Comparison of ENCODE assay signal across 14 cellular contexts in the genomic region with DNA sequence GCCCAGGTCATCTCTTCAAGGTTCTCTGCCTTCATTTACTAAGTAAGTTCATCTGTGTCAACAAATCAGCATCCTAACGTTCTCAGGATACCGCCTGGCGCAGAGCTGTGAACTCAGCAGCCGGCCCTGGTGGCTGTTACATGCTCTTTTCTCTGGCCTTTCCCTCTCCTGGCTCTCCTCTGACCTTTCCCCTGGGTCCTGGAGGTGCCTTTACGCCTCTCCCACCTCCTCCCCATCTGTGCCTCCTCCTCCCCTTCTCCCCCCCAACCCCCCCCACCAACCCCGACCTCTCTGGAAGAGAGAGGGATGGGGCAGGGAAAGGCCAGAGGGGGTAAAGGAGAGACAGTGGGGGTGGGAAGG. TPM values are rescaled to one million over a fixed set of nuclear protein-coding genes. Genes with fewer than 3 reads are reported as not detected.
DNase-seq lines count a peak whose midpoint lies in the region; ATAC-seq and TF ChIP-seq lines count a peak whose summit lies in the region.
"Had no signal": no experiment of that assay in that cellular context is flagged by ENCODE, and none has a peak within 500 bp of the region (broad histone marks: within the 10 kb centered on the region; RNA-seq: fewer than 3 reads in every experiment).

No MANE protein-coding gene starts in this region.

- peaks cover 91% of the 10 kb centered on the region for H3K4me1 Mint-ChIP-seq in activated CD4-positive, alpha-beta T cell treated with anti-CD3 and anti-CD28 coated beads, Interleukin-2, amount 10 ng/mL, durations not matched to agents 7 days and 5 days
- peaks cover 86% of the 10 kb centered on the region for H3K4me1 Mint-ChIP-seq in activated T-helper 1 cell treated with anti-CD3 and anti-CD28 coated beads, Interleukin-12 subunit alpha, Interleukin-12 subunit beta, Interleukin-2, Interleukin-4 antibody, amounts not matched to agents 30 ng/mL and 10 ng/mL and 1 ng/mL, durations not matched to agents 14 hours and 24 hours and 36 hours (ENCODE audit: low read depth)
- peaks cover 97% of the 10 kb centered on the region for H3K4me1 Mint-ChIP-seq in stimulated activated naive CD8-positive, alpha-beta T cell treated with anti-CD3 and anti-CD28 coated beads, Interleukin-15, amount 100 ng/mL, for 72 hours

- H3K36me3 Mint-ChIP-seq in activated CD4-positive, alpha-beta T cell treated with anti-CD3 and anti-CD28 coated beads, Interleukin-2, amount 10 ng/mL, durations not matched to agents 7 days and 5 days (ENCODE audit: low read depth) = peaks cover 77% of the 10 kb centered on the region
- H3K36me3 Mint-ChIP-seq in activated T-helper 1 cell treated with anti-CD3 and anti-CD28 coated beads, Interleukin-12 subunit alpha, Interleukin-12 subunit beta, Interleukin-2, Interleukin-4 antibody, amounts not matched to agents 30 ng/mL and 10 ng/mL and 1 ng/mL, durations not matched to agents 14 hours and 24 hours and 36 hours (ENCODE audit: low read depth) = peaks cover 34% of the 10 kb centered on the region

- no peaks in the 10 kb centered on the region for H3K36me3 ChIP-seq in left lung

- peak overlapping the region; percentile 67 for H3K4me3 Mint-ChIP-seq in activated CD4-positive, alpha-beta T cell treated with anti-CD3 and anti-CD28 coated beads, Interleukin-2, amount 10 ng/mL, durations not matched to agents 7 days and 5 days
- peak overlapping the region; percentile 74 for H3K4me3 Mint-ChIP-seq in activated T-helper 1 cell treated with anti-CD3 and anti-CD28 coated beads, Interleukin-12 subunit alpha, Interleukin-12 subunit beta, Interleukin-2, Interleukin-4 antibody, amounts not matched to agents 30 ng/mL and 10 ng/mL and 1 ng/mL, durations not matched to agents 14 hours and 24 hours and 36 hours
- H3K4me3 Mint-ChIP-seq in stimulated activated naive CD8-positive, alpha-beta T cell treated with anti-CD3 and anti-CD28 coated beads, Interleukin-15, amount 100 ng/mL, for 72 hours = peak overlapping the region; percentile 79 to 90

- CTCF ChIA-PET in activated CD4-positive, alpha-beta T cell treated with anti-CD3 and anti-CD28 coated beads, Interleukin-2, amount 10 ng/mL, durations not matched to agents 7 days and 5 days (lab: Charles Lee) = interaction anchor here (0.9 to 1.8 kb wide), 7 partner anchors 8 to 93 kb away, joined by 3 to 8 read pairs (median 4); no protein-coding TSS in a partner anchor

- no peak overlapping the region for H3K4me3 ChIP-seq in left lung
- H3K4me3 ChIP-seq: body of pancreas, MG63 had no signal

- H3K27ac Mint-ChIP-seq in activated CD4-positive, alpha-beta T cell treated with anti-CD3 and anti-CD28 coated beads, Interleukin-2, amount 10 ng/mL, durations not matched to agents 7 days and 5 days = peak overlapping the region; percentile 86
- peak overlapping the region; percentile 97 for H3K27ac Mint-ChIP-seq in activated T-helper 1 cell treated with anti-CD3 and anti-CD28 coated beads, Interleukin-12 subunit alpha, Interleukin-12 subunit beta, Interleukin-2, Interleukin-4 antibody, amounts not matched to agents 30 ng/mL and 10 ng/mL and 1 ng/mL, durations not matched to agents 14 hours and 24 hours and 36 hours
- H3K27ac Mint-ChIP-seq in stimulated activated naive CD8-positive, alpha-beta T cell treated with anti-CD3 and anti-CD28 coated beads, Interleukin-15, amount 100 ng/mL, for 72 hours = peak overlapping the region; percentile 93 to 97

- POLR2A ChIA-PET in activated CD4-positive, alpha-beta T cell treated with anti-CD3 and anti-CD28 coated beads, Interleukin-2, amount 10 ng/mL, durations not matched to agents 7 days and 5 days (lab: Charles Lee) = interaction anchor here (0.6 kb wide), 1 partner anchor 8 kb away, joined by 3 read pairs; no protein-coding TSS in a partner anchor

- H3K27me3 Mint-ChIP-seq in activated CD4-positive, alpha-beta T cell treated with anti-CD3 and anti-CD28 coated beads, Interleukin-2, amount 10 ng/mL, durations not matched to agents 7 days and 5 days = no peaks in the 10 kb centered on the region
- no peaks in the 10 kb centered on the region for H3K27me3 Mint-ChIP-seq in activated T-helper 1 cell treated with anti-CD3 and anti-CD28 coated beads, Interleukin-12 subunit alpha, Interleukin-12 subunit beta, Interleukin-2, Interleukin-4 antibody, amounts not matched to agents 30 ng/mL and 10 ng/mL and 1 ng/mL, durations not matched to agents 14 hours and 24 hours and 36 hours (ENCODE audit: insufficient read depth)
- H3K27me3 Mint-ChIP-seq in stimulated activated naive CD8-positive, alpha-beta T cell treated with anti-CD3 and anti-CD28 coated beads, Interleukin-15, amount 100 ng/mL, for 72 hours = no peaks in the 10 kb centered on the region

- no peak for TF ChIP-seq CTCF in left lung (IDR thresholded peaks at IDR 0.05)

- H3K4me1 ChIP-seq in left lung = peaks cover 35 to 98% of the 10 kb centered on the region in 2 donors

- no peaks in the 10 kb centered on the region for H3K27me3 ChIP-seq in left lung
- H3K27me3 ChIP-seq: body of pancreas, MG63 had no signal

- intact Hi-C loops in activated T-helper 1 cell treated with anti-CD3 and anti-CD28 coated beads, Interleukin-12 subunit alpha, Interleukin-12 subunit beta, Interleukin-2, Interleukin-4 antibody, amounts not matched to agents 30 ng/mL and 10 ng/mL and 1 ng/mL, durations not matched to agents 14 hours and 24 hours and 36 hours (cut with micrococcal nuclease) = no loop called here
- intact Hi-C loops in left lung (cut with DNase I) = no loop called here

- no peaks in the 10 kb centered on the region for H3K9me3 ChIP-seq in left lung
- H3K9me3 ChIP-seq: body of pancreas, MG63 had no signal

- ATAC-seq in left lung = no peak
- ATAC-seq in stimulated activated naive CD8-positive, alpha-beta T cell treated with anti-CD3 and anti-CD28 coated beads, Interleukin-15, amount 100 ng/mL, for 72 hours = no peak
- ATAC-seq: body of pancreas had no signal

- H3K9me3 Mint-ChIP-seq in activated CD4-positive, alpha-beta T cell treated with anti-CD3 and anti-CD28 coated beads, Interleukin-2, amount 10 ng/mL, durations not matched to agents 7 days and 5 days = no peaks in the 10 kb centered on the region
- H3K9me3 Mint-ChIP-seq in activated T-helper 1 cell treated with anti-CD3 and anti-CD28 coated beads, Interleukin-12 subunit alpha, Interleukin-12 subunit beta, Interleukin-2, Interleukin-4 antibody, amounts not matched to agents 30 ng/mL and 10 ng/mL and 1 ng/mL, durations not matched to agents 14 hours and 24 hours and 36 hours = no peaks in the 10 kb centered on the region
- no peaks in the 10 kb centered on the region for H3K9me3 Mint-ChIP-seq in stimulated activated naive CD8-positive, alpha-beta T cell treated with anti-CD3 and anti-CD28 coated beads, Interleukin-15, amount 100 ng/mL, for 72 hours

- no peak for DNase-seq in activated CD4-positive, alpha-beta T cell treated with anti-CD3 and anti-CD28 coated beads, Interleukin-2, amount 10 ng/mL, durations not matched to agents 7 days and 5 days
- DNase-seq in activated CD4-positive, alpha-beta T cell treated with anti-CD3 and anti-CD28 coated beads, Interleukin-2, amount 50 U/mL, for 1 hour = no peak
- no peak for DNase-seq in activated T-helper 1 cell treated with anti-CD3 and anti-CD28 coated beads, Interleukin-12 subunit alpha, Interleukin-12 subunit beta, Interleukin-2, Interleukin-4 antibody, amounts not matched to agents 30 ng/mL and 10 ng/mL and 1 ng/mL, durations not matched to agents 14 hours and 24 hours and 36 hours (ENCODE audit: low spot score)
- DNase-seq in left lung = no peak
- DNase-seq in stimulated activated naive CD8-positive, alpha-beta T cell treated with anti-CD3 and anti-CD28 coated beads, Interleukin-15, amount 100 ng/mL, for 72 hours = no peak
- DNase-seq in epidermal melanocyte (ENCODE audit: insufficient read length, low spot score) = no peak
- DNase-seq in T1000 (lab: John Stamatoyannopoulos, UW) = no peak
- DNase-seq in DMS79 treated with DMSO at 0.1 percent for 48 hours (lab: John Stamatoyannopoulos, UW) = no peak
- DNase-seq: activated CD4-positive, alpha-beta T cell treated with anti-CD3 and anti-CD28 coated beads for 1 hour; body of pancreas; HCEC 1CT; kidney; MG63; NCI-H446 had no signal

- H3K27ac ChIP-seq in left lung = peak overlapping the region; percentile 44 to 90

RNA-seq across cellular contexts. Expression of a gene that starts 19.5 kb away (rescaled TPM):
- 100 to 1,000 TPM; 780 to 845 TPM for total RNA-seq in activated CD4-positive, alpha-beta T cell treated with anti-CD3 and anti-CD28 coated beads, Interleukin-2, amount 10 ng/mL, durations not matched to agents 7 days and 5 days
- total RNA-seq in activated T-helper 1 cell treated with anti-CD3 and anti-CD28 coated beads, Interleukin-12 subunit alpha, Interleukin-12 subunit beta, Interleukin-2, Interleukin-4 antibody, amounts not matched to agents 30 ng/mL and 10 ng/mL and 1 ng/mL, durations not matched to agents 14 hours and 24 hours and 36 hours = 531 and 535 TPM in 2 replicates
- total RNA-seq in left lung = 100 to 1,000 TPM in 1 of 2 donors, 10 to 100 TPM in 1; 92.7 to 206 TPM

RNA-seq across cellular contexts. Expression of a gene that starts 49.9 kb away (rescaled TPM):
- 10 to 100 TPM; 37.5 to 46.2 TPM for total RNA-seq in activated CD4-positive, alpha-beta T cell treated with anti-CD3 and anti-CD28 coated beads, Interleukin-2, amount 10 ng/mL, durations not matched to agents 7 days and 5 days
- total RNA-seq in activated T-helper 1 cell treated with anti-CD3 and anti-CD28 coated beads, Interleukin-12 subunit alpha, Interleukin-12 subunit beta, Interleukin-2, Interleukin-4 antibody, amounts not matched to agents 30 ng/mL and 10 ng/mL and 1 ng/mL, durations not matched to agents 14 hours and 24 hours and 36 hours = 39.3 and 42.6 TPM in 2 replicates
- 10 to 100 TPM; 44.7 to 50.9 TPM for total RNA-seq in left lung
